ENCODE assay signal across 8 cellular contexts in genomic region chr6:5471044-5471443, GRCh38.
DNase-seq lines count a peak whose midpoint lies in the region; ATAC-seq and TF ChIP-seq lines count a peak whose summit lies in the region.

No MANE protein-coding gene starts in this region.

- POLR2A ChIA-PET in CD4-positive, alpha-beta T cell (lab: Charles Lee) = interaction anchor here (0.6 to 1.1 kb wide), 6 partner anchors 13 to 421 kb away, joined by 3 to 6 read pairs (median 4); no protein-coding TSS in a partner anchor

- peak; percentile 65 for TF ChIP-seq CTCF in CD4-positive, alpha-beta T cell (IDR thresholded peaks at IDR 0.05)

- WGBS in aorta, 2 donors = 11 to 13% methylated on average over 8 of the region's 8 CpGs

- in situ Hi-C loops in SK-MEL-5 (cut with HindIII; ENCODE audit: low pct_unique_long_range_greater_than_20kb, low sequenced_read_pairs) = no loop called here

- peaks cover 6% of the 10 kb centered on the region for H3K4me1 Mint-ChIP-seq in CD4-positive, alpha-beta T cell (ENCODE audit: low read depth)
- peaks cover 5% of the 10 kb centered on the region for H3K4me1 Mint-ChIP-seq in activated naive CD4-positive, alpha-beta T cell treated with anti-CD3 and anti-CD28 coated beads, Interleukin-2, amount 10 ng/mL, durations not matched to agents 7 days and 5 days

- H3K4me1 ChIP-seq in aorta (ENCODE audit: control insufficient read depth in 1 of 2, insufficient read depth in 2 of 2, low read length in 2 of 2) = no peaks in the 10 kb centered on the region

- peak; percentile 68 for ATAC-seq in CD4-positive, alpha-beta T cell (ENCODE audit: poor library complexity)
- peak; percentile 81 for ATAC-seq in GM21447 (IDR thresholded peaks at IDR 0.05; ENCODE audit: unreplicated experiment)
- ATAC-seq in aorta (ENCODE audit: low FRiP score) = peak; percentile 55

- H3K4me3 ChIP-seq in aorta (ENCODE audit: low read length in 2 of 2) = no peak overlapping the region

- intact Hi-C loops in CD4-positive, alpha-beta T cell (cut with DNase I, micrococcal nuclease) = loop anchor here (2.0 to 10.0 kb wide), 5 partner anchors 404 to 586 kb away; partner anchors contain the start of gene NRN1 (in 1 of the 2)
- intact Hi-C loops in posterior cingulate gyrus (cut with DNase I) = loop anchor here (5.0 kb wide), 1 partner anchor 1076 kb away; no protein-coding TSS in a partner anchor
- intact Hi-C loops in aorta (cut with DNase I) = loop anchor here in 1 of 2 donors (10.0 kb wide), 1 partner anchor 1074 kb away; no protein-coding TSS in a partner anchor

- H3K27me3 ChIP-seq in CD4-positive, alpha-beta T cell (ENCODE audit: control insufficient read depth, insufficient read depth, low read length) = no peaks in the 10 kb centered on the region
- no peaks in the 10 kb centered on the region for H3K27me3 ChIP-seq in aorta (ENCODE audit: control insufficient read depth in 1 of 2, insufficient read depth in 2 of 2, low read length in 1 of 2)

- DNase-seq in CD4-positive, alpha-beta T cell = peak; percentile 35 to 64 (median 46)
- DNase-seq in M059J (ENCODE audit: low read depth) (peak; percentile 76), SK-MEL-5 (ENCODE audit: low read depth, low spot score) (peak; percentile 78), glomerular visceral epithelial cell (ENCODE audit: extremely low spot score) (peak; percentile 50), posterior cingulate gyrus (peak; percentile 39 to 94 (median 73)), aorta (peak in 1 of 2 donors; percentile 79)
- DNase-seq in activated naive CD4-positive, alpha-beta T cell treated with anti-CD3 and anti-CD28 coated beads, Interleukin-2, amount 10 ng/mL, durations not matched to agents 7 days and 5 days = peak; percentile 83

- no peaks in the 10 kb centered on the region for H3K36me3 ChIP-seq in aorta (ENCODE audit: control insufficient read depth in 1 of 2, insufficient read depth in 2 of 2, low read length in 1 of 2)

- CTCF ChIA-PET in CD4-positive, alpha-beta T cell (lab: Charles Lee) = interaction anchor here (0.6 to 1.4 kb wide), 8 partner anchors 12 to 1077 kb away, joined by 3 to 15 read pairs (median 4); no protein-coding TSS in a partner anchor
- CTCF ChIA-PET in activated naive CD4-positive, alpha-beta T cell treated with anti-CD3 and anti-CD28 coated beads, Interleukin-2, amount 10 ng/mL, durations not matched to agents 7 days and 5 days (lab: Charles Lee) = interaction anchor here (0.6 to 1.7 kb wide), 28 partner anchors 10 to 1076 kb away, joined by 3 to 12 read pairs (median 4); no protein-coding TSS in a partner anchor

- H3K9me3 Mint-ChIP-seq in CD4-positive, alpha-beta T cell = no peaks in the 10 kb centered on the region
- no peaks in the 10 kb centered on the region for H3K9me3 Mint-ChIP-seq in activated naive CD4-positive, alpha-beta T cell treated with anti-CD3 and anti-CD28 coated beads, Interleukin-2, amount 10 ng/mL, durations not matched to agents 7 days and 5 days

- no peaks in the 10 kb centered on the region for H3K9me3 ChIP-seq in CD4-positive, alpha-beta T cell (ENCODE audit: control insufficient read depth, low read length)
- no peaks in the 10 kb centered on the region for H3K9me3 ChIP-seq in aorta (ENCODE audit: control insufficient read depth, low read length)

- no peaks in the 10 kb centered on the region for H3K27me3 Mint-ChIP-seq in CD4-positive, alpha-beta T cell
- no peaks in the 10 kb centered on the region for H3K27me3 Mint-ChIP-seq in activated naive CD4-positive, alpha-beta T cell treated with anti-CD3 and anti-CD28 coated beads, Interleukin-2, amount 10 ng/mL, durations not matched to agents 7 days and 5 days

- H3K27ac Mint-ChIP-seq in CD4-positive, alpha-beta T cell = no peak overlapping the region
- no peak overlapping the region for H3K27ac Mint-ChIP-seq in activated naive CD4-positive, alpha-beta T cell treated with anti-CD3 and anti-CD28 coated beads, Interleukin-2, amount 10 ng/mL, durations not matched to agents 7 days and 5 days

- no peaks in the 10 kb centered on the region for H3K36me3 Mint-ChIP-seq in CD4-positive, alpha-beta T cell (ENCODE audit: low read depth)
- H3K36me3 Mint-ChIP-seq in activated naive CD4-positive, alpha-beta T cell treated with anti-CD3 and anti-CD28 coated beads, Interleukin-2, amount 10 ng/mL, durations not matched to agents 7 days and 5 days = no peaks in the 10 kb centered on the region

- no peak overlapping the region for H3K4me3 Mint-ChIP-seq in CD4-positive, alpha-beta T cell
- H3K4me3 Mint-ChIP-seq in activated naive CD4-positive, alpha-beta T cell treated with anti-CD3 and anti-CD28 coated beads, Interleukin-2, amount 10 ng/mL, durations not matched to agents 7 days and 5 days = no peak overlapping the region

- no peak overlapping the region for H3K27ac ChIP-seq in CD4-positive, alpha-beta T cell (ENCODE audit: low read depth, low read length)
- no peak overlapping the region for H3K27ac ChIP-seq in aorta (ENCODE audit: low read depth in 1 of 2, low read length in 2 of 2)
